In the genomic region with DNA sequence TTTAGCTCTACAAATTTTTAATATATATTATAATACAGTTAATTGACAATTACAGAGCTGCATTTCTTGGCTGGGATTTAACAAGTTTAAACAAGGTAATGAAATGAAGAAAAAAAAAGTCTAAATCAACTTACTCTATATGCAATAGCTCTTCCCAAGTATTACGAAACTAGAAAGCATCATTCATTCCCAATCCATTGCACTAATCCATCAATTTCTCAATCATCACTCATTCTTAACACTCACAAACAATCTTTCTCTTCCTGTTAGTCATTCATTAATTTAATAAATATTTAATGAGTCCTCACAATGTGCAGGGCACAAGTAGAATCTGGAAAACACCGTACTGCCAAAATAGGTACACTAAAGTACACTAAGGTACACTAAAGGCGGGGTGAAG, we compare ENCODE assay signal across 23 cellular contexts. TPM values are rescaled to one million over a fixed set of nuclear protein-coding genes. Genes with fewer than 3 reads are reported as not detected.
A peak's percentile ranks its signal among the peaks of the same experiment; 100 is the strongest.
DNase-seq lines count a peak whose midpoint lies in the region; ATAC-seq, FAIRE-seq and TF ChIP-seq lines count a peak whose summit lies in the region.
"Had no signal": no experiment of that assay in that cellular context is flagged by ENCODE, and none has a peak within 500 bp of the region (broad histone marks: within the 10 kb centered on the region; RNA-seq: fewer than 3 reads in every experiment).

No MANE protein-coding gene starts in this region.

- dilution Hi-C loops in keratinocyte (cut with MboI; ENCODE audit: extremely low pct_ligation_motif_present, low sequenced_read_pairs), result no loop called here

- no peak overlapping the region for H3K4me2 ChIP-seq in GM23338
- H3K4me2 ChIP-seq in keratinocyte (ENCODE audit: control insufficient read depth, extremely low read depth, insufficient read depth, low read depth, low read length), result no peak overlapping the region
- H3K4me2 ChIP-seq: BLaER1 had no signal

- no peaks in the 10 kb centered on the region for H3K79me2 ChIP-seq in GM23338 (replicated peaks; ENCODE audit: insufficient read depth)
- no peaks in the 10 kb centered on the region for H3K79me2 ChIP-seq in keratinocyte (ENCODE audit: control insufficient read depth, insufficient read depth, low read length)

- H3K36me3 ChIP-seq in GM23338 (ENCODE audit: insufficient read depth) (peaks cover 18% of the 10 kb centered on the region; the same call in 1 of the 2 replicates), keratinocyte (ENCODE audit: control insufficient read depth in 2 of 2, extremely low read depth in 1 of 2, insufficient read depth in 2 of 2, low read length in 2 of 2) (peaks cover 6 to 9% of the 10 kb centered on the region in 2 experiments)

- no peaks in the 10 kb centered on the region for H3F3A ChIP-seq in GM23338 (replicated peaks; ENCODE audit: low read depth)

- H3K9me3 Mint-ChIP-seq in GM23338, result no peaks in the 10 kb centered on the region
- H3K9me3 Mint-ChIP-seq: CD4-positive, CD25-positive, alpha-beta regulatory T cell; CD8-positive, alpha-beta T cell; HFFc6 had no signal

- peaks cover 4% of the 10 kb centered on the region; the same call in 2 of the 3 replicates for H3K4me1 Mint-ChIP-seq in GM23338
- H3K4me1 Mint-ChIP-seq: B cell had no signal

- no peaks in the 10 kb centered on the region for H3K9me1 ChIP-seq in keratinocyte (ENCODE audit: control insufficient read depth, extremely low read depth, insufficient read depth, low read length)

- H4K20me1 ChIP-seq in GM23338 (replicated peaks; ENCODE audit: insufficient read depth) (peaks cover 6% of the 10 kb centered on the region), keratinocyte (ENCODE audit: control insufficient read depth, extremely low read depth, insufficient read depth, low read length) (no peaks in the 10 kb centered on the region)
- H4K20me1 ChIP-seq: BLaER1 had no signal

- peaks cover 12% of the 10 kb centered on the region; the same call in 2 of the 3 replicates for H3K36me3 Mint-ChIP-seq in GM23338 (ENCODE audit: low read depth)

- H3K27me3 Mint-ChIP-seq in GM23338 (ENCODE audit: insufficient read depth, low read depth, poor library complexity), result peaks cover 3% of the 10 kb centered on the region
- H3K27me3 Mint-ChIP-seq: B cell; CD4-positive, CD25-positive, alpha-beta regulatory T cell had no signal

- H3K4me3 ChIP-seq in GM23338, result no peak overlapping the region
- no peak overlapping the region for H3K4me3 ChIP-seq in epithelial cell of esophagus (ENCODE audit: low read length)
- H3K4me3 ChIP-seq in keratinocyte (ENCODE audit: control insufficient read depth in 2 of 3, extremely low read depth in 1 of 3, insufficient read depth in 2 of 3, low read depth in 1 of 3, low read length in 3 of 3), result no peak overlapping the region
- H3K4me3 ChIP-seq: BLaER1, GM23248, HAP-1 had no signal

- H3K27ac Mint-ChIP-seq in GM23338, result 0 out of 2 replicates have a peak overlapping the region, but pooled peaks have one; percentile 14
- H3K27ac Mint-ChIP-seq: B cell; CD4-positive, CD25-positive, alpha-beta regulatory T cell; CD8-positive, alpha-beta T cell; HFFc6 had no signal

- TF ChIP-seq CTCF in GM23338 (conservative IDR thresholded peaks at IDR 0.05; ENCODE audit: low read depth in 2 of 2) (no peak), epithelial cell of esophagus (IDR thresholded peaks at IDR 0.05; ENCODE audit: insufficient read depth, low read depth, low read length, missing control alignments) (no peak), keratinocyte (optimal IDR thresholded peaks at IDR 0.05 in 1 of 3, IDR thresholded peaks at IDR 0.05 in 1 of 3, conservative IDR thresholded peaks at IDR 0.05 in 1 of 3; ENCODE audit: extremely low read depth in 1 of 3, insufficient read depth in 2 of 3, low read length in 3 of 3) (no peak)

- ATAC-seq in GM23338, result no peak
- no peak for ATAC-seq in stimulated activated naive CD8-positive, alpha-beta T cell treated with anti-CD3 and anti-CD28 coated beads, Interleukin-15, Interleukin-2, amounts not matched to agents 100 U/mL and 50 U/mL, for 24 hours
- ATAC-seq in HG02763 (IDR thresholded peaks at IDR 0.05; ENCODE audit: unreplicated experiment), result no peak
- no peak for ATAC-seq in HG03442 (IDR thresholded peaks at IDR 0.05; ENCODE audit: unreplicated experiment)
- ATAC-seq: CD8-positive, alpha-beta T cell had no signal

- no peaks in the 10 kb centered on the region for H3K9me3 ChIP-seq in keratinocyte (ENCODE audit: control insufficient read depth, low read depth, low read length)
- H3K9me3 ChIP-seq: Caco-2, HAP-1 had no signal

- H2AFZ ChIP-seq in GM23338, result no peak overlapping the region
- H2AFZ ChIP-seq in keratinocyte (ENCODE audit: control insufficient read depth, low read length), result no peak overlapping the region
- H2AFZ ChIP-seq: GM23248 had no signal

- H3K9ac ChIP-seq in keratinocyte (ENCODE audit: control insufficient read depth, extremely low read depth, insufficient read depth, low read length), result no peak overlapping the region
- H3K9ac ChIP-seq: BLaER1, GM23248 had no signal

- no peak for DNase-seq in GM23338 (ENCODE audit: low spot score)
- peak; percentile 6 for DNase-seq in amniotic epithelial cell (ENCODE audit: low read depth)
- peak; percentile 53 for DNase-seq in epithelial cell of esophagus (ENCODE audit: low read depth)
- DNase-seq in keratinocyte (ENCODE audit: low read depth, low spot score), result no peak
- no peak for DNase-seq in iPS-NIHi7 (ENCODE audit: extremely low spot score)
- no peak for DNase-seq in stimulated activated naive CD8-positive, alpha-beta T cell treated with anti-CD3 and anti-CD28 coated beads, Interleukin-15, Interleukin-2, amounts not matched to agents 100 U/mL and 50 U/mL, for 24 hours
- DNase-seq: Caco-2; CD4-positive, CD25-positive, alpha-beta regulatory T cell; CD8-positive, alpha-beta T cell; DMS153; DND-41; GM23248; HFFc6 had no signal

- FAIRE-seq in keratinocyte (lab: Jason Lieb, UNC), result peak; percentile 32
- FAIRE-seq: A204.1, G401.6, GM12892 had no signal

- no peaks in the 10 kb centered on the region for H3K9me2 ChIP-seq in GM23338 (ENCODE audit: insufficient read depth)

- no peak overlapping the region for H3K27ac ChIP-seq in GM23338 (ENCODE audit: low read depth)
- no peak overlapping the region for H3K27ac ChIP-seq in keratinocyte (ENCODE audit: control insufficient read depth, insufficient read depth, low read length)
- H3K27ac ChIP-seq: 22Rv1, BLaER1, C4-2B, GM23248 had no signal

- no peaks in the 10 kb centered on the region for H3K4me1 ChIP-seq in GM23338 (ENCODE audit: insufficient read depth)
- no peaks in the 10 kb centered on the region for H3K4me1 ChIP-seq in keratinocyte (ENCODE audit: control insufficient read depth, extremely low read depth, insufficient read depth, low read length)
- H3K4me1 ChIP-seq: BLaER1 had no signal

- no peaks in the 10 kb centered on the region for H3K27me3 ChIP-seq in GM23338 (ENCODE audit: insufficient read depth)
- no peaks in the 10 kb centered on the region for H3K27me3 ChIP-seq in keratinocyte (ENCODE audit: control insufficient read depth, extremely low read depth, insufficient read depth, low read length)
- H3K27me3 ChIP-seq: BLaER1 had no signal

- no peak overlapping the region for H3K4me3 Mint-ChIP-seq in GM23338
- H3K4me3 Mint-ChIP-seq: B cell; CD4-positive, CD25-positive, alpha-beta regulatory T cell; CD8-positive, alpha-beta T cell; HFFc6 had no signal

TF ChIP-seq in GM23338, 12 proteins besides CTCF, POLR2A, EP300 and RAD21 (continues in another document):
- TF ChIP-seq POLR2AphosphoS5 (IDR thresholded peaks at IDR 0.05; ENCODE audit: low read depth), result no peak

RNA-seq across cellular contexts. Expression of gene APBA1, which starts 42.9 kb away (rescaled TPM):
- 0.58 and 1.0 TPM in 2 replicates for total RNA-seq in GM23338 (2014; rRNA removed; shearing (Covaris generic))
- polyA plus RNA-seq in GM23338 (2016; fragmentation: Nextera tagmentation; extraction: Ambion mirVana), result 0.26 TPM in 2 replicates
- polyA plus RNA-seq in keratinocyte, result 0.66 to 0.89 TPM (median 0.89 TPM) in 3 replicates
- polyA plus RNA-seq in keratinocyte (2011; ENCODE audit: low read depth), result 0.85 TPM
- polyA plus RNA-seq in keratinocyte (2011; cell fraction: cytosol; rRNA removed), result 0.45 and 0.90 TPM in 2 replicates
- polyA plus RNA-seq in keratinocyte (2011; cell fraction: nucleus; rRNA removed), result 1.0 and 1.8 TPM in 2 replicates
- polyA plus RNA-seq in keratinocyte (2012; ENCODE audit: low replicate concordance), result 0.35 and 0.94 TPM in 2 replicates
- polyA minus RNA-seq in keratinocyte, result 0.96 to 2.7 TPM (median 2.0 TPM) in 3 replicates
- 0.77 TPM for polyA minus RNA-seq in keratinocyte (2011; cell fraction: cytosol; rRNA and poly(A)+ RNA removed)
- 1.2 and 5.0 TPM in 2 replicates for polyA minus RNA-seq in keratinocyte (2011; cell fraction: nucleus; rRNA and poly(A)+ RNA removed)
- polyA plus RNA-seq: CD4-positive, CD25-positive, alpha-beta regulatory T cell had no signal

RNA-seq across cellular contexts. Expression of gene PTAR1, which starts 44.7 kb away (rescaled TPM):
- 218 and 219 TPM in 2 replicates for total RNA-seq in GM23338 (2014; rRNA removed; shearing (Covaris generic))
- polyA plus RNA-seq in GM23338 (2016; fragmentation: Nextera tagmentation; extraction: Ambion mirVana), result 32.1 and 35.2 TPM in 2 replicates
- polyA plus RNA-seq in keratinocyte, result 10.4 to 15.5 TPM (median 11.5 TPM) in 3 replicates
- polyA plus RNA-seq in keratinocyte (2011; ENCODE audit: low read depth), result 4.5 TPM
- polyA plus RNA-seq in keratinocyte (2011; cell fraction: cytosol; rRNA removed), result 4.9 and 7.9 TPM in 2 replicates
- polyA plus RNA-seq in keratinocyte (2011; cell fraction: nucleus; rRNA removed), result 20.7 and 28.4 TPM in 2 replicates
- polyA plus RNA-seq in keratinocyte (2012; ENCODE audit: low replicate concordance), result 6.8 and 13.8 TPM in 2 replicates
- polyA minus RNA-seq in keratinocyte, result 11.8 to 48.7 TPM (median 41.5 TPM) in 3 replicates
- 15.0 TPM for polyA minus RNA-seq in keratinocyte (2011; cell fraction: cytosol; rRNA and poly(A)+ RNA removed)
- 33.1 and 53.0 TPM in 2 replicates for polyA minus RNA-seq in keratinocyte (2011; cell fraction: nucleus; rRNA and poly(A)+ RNA removed)

Comparison
In these comparisons a context has a peak if more than half of its experiments do, and no peak if none do; other contexts are left out.
1. DNase-seq: peak in amniotic epithelial cell (single experiment) and epithelial cell of esophagus (single experiment); none in GM23338 (single experiment), keratinocyte (single experiment), iPS-NIHi7 (single experiment) and stimulated activated naive CD8-positive, alpha-beta T cell treated with anti-CD3 and anti-CD28 coated beads, Interleukin-15, Interleukin-2, amounts not matched to agents 100 U/mL and 50 U/mL, for 24 hours (single experiment).